Comparison of ENCODE assay signal across 15 cellular contexts in the genomic region with DNA sequence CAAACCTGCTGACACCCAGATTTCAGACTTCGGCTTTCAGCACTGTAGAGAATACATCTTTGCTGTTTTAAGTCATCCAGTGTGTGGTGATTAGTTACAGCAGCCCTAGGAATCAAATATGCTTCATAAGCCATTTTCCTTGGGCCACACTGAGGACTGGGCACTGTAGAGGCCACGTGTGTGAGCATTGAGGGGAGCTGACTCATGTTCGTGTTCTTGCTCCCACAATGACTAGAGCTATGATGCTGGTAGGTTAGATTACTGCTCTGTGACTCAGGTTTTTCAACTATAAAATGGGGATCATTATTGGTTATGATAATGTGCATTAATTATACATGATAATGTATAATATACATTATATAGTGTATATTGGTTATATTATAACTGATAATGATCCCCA.
DNase-seq lines count a peak whose midpoint lies in the region; ATAC-seq, FAIRE-seq and TF ChIP-seq lines count a peak whose summit lies in the region.
"Had no signal": no experiment of that assay in that cellular context is flagged by ENCODE, and none has a peak within 500 bp of the region (broad histone marks: within the 10 kb centered on the region; RNA-seq: fewer than 3 reads in every experiment).

No MANE protein-coding gene starts in this region.

- no peaks in the 10 kb centered on the region for H3K4me1 ChIP-seq in GM23248 (ENCODE audit: insufficient read depth)
- H3K4me1 ChIP-seq in PC-3 (ENCODE audit: insufficient read depth, low read length): no peaks in the 10 kb centered on the region
- H3K4me1 ChIP-seq: BLaER1 had no signal

- CTCF ChIA-PET in PC-3 (lab: Charles Lee): no interaction called here

- in situ Hi-C loops in GM23248 (cut with MboI): no loop called here

- ATAC-seq in PC-3 (no peak), HG02884 (IDR thresholded peaks at IDR 0.05; ENCODE audit: unreplicated experiment) (no peak), omental fat pad (ENCODE audit: low FRiP score) (no peak)

- no peaks in the 10 kb centered on the region for H3F3A ChIP-seq in GM23248 (ENCODE audit: insufficient read depth)
- H3F3A ChIP-seq in PC-3 (ENCODE audit: low read length, unreplicated experiment): no peaks in the 10 kb centered on the region

- H3K27me3 ChIP-seq in GM23248 (replicated peaks; ENCODE audit: insufficient read depth) (0 out of 2 replicates have a peak, but pooled peaks cover 12% of the 10 kb centered on the region), PC-3 (ENCODE audit: low read length) (no peaks in the 10 kb centered on the region), bronchial epithelial cell (ENCODE audit: control insufficient read depth, insufficient read depth, low read length) (peaks cover 2% of the 10 kb centered on the region)
- H3K27me3 ChIP-seq: BLaER1 had no signal

- DNase-seq in GM23248: peak; percentile 64
- DNase-seq in PC-3: peak; percentile 5
- DNase-seq in bronchial epithelial cell (ENCODE audit: low read depth): peak; percentile 63
- peak; percentile 59 for DNase-seq in stromal cell of bone marrow (ENCODE audit: low read depth)
- no peak for DNase-seq in omental fat pad (ENCODE audit: low spot score)
- DNase-seq in GM19240 (ENCODE audit: insufficient read length, low spot score): no peak
- DNase-seq: CD8-positive, alpha-beta memory T cell; NCI-H1092; NCI-H345; NCI-H526 treated with DMSO at 0.1 percent for 48 hours; NK-92 treated with Interleukin-12 subunit alpha and Interleukin-12 subunit beta, amount 100 ng/mL, for 24 hours; OCI-M1 had no signal

- no peak overlapping the region for H3K27ac ChIP-seq in GM23248
- no peak overlapping the region for H3K27ac ChIP-seq in PC-3 (ENCODE audit: low read length)
- H3K27ac ChIP-seq: BLaER1 had no signal

- POLR2A ChIA-PET in PC-3 (lab: Charles Lee; ENCODE audit: unreplicated experiment): no interaction called here

- BruUV-seq in PC-3 (replicated peaks; lab: Mats Ljungman, UMichigan): no TSS peak

- TF ChIP-seq CTCF in PC-3 (conservative IDR thresholded peaks at IDR 0.05; ENCODE audit: low read depth, low read length): no peak
- no peak for TF ChIP-seq CTCF in bronchial epithelial cell (IDR thresholded peaks at IDR 0.05; ENCODE audit: insufficient read depth, low read length, severe bottlenecking)
- TF ChIP-seq CTCF in omental fat pad (IDR thresholded peaks at IDR 0.05): no peak

- no peak for FAIRE-seq in bronchial epithelial cell (lab: Jason Lieb, UNC)
- FAIRE-seq: GM18507 had no signal

- WGBS in GM23248 (ENCODE audit: low coverage in 1 of 2, low lambda C conversion rate in 2 of 2, missing lambda C conversion rate in 2 of 2), 2 experiments: 47 to 65% methylated on average over 3 of the region's 3 CpGs

- H3K9me3 ChIP-seq in GM23248 (ENCODE audit: low read depth): no peaks in the 10 kb centered on the region
- H3K9me3 ChIP-seq in PC-3 (ENCODE audit: low read length): no peaks in the 10 kb centered on the region

- H3K4me3 ChIP-seq in GM23248 (no peak overlapping the region), PC-3 (ENCODE audit: low read length) (no peak overlapping the region), bronchial epithelial cell (ENCODE audit: low read depth, low read length) (no peak overlapping the region)
- H3K4me3 ChIP-seq: BLaER1 had no signal

- H4K20me1 ChIP-seq in GM23248 (ENCODE audit: insufficient read depth) (no peaks in the 10 kb centered on the region), PC-3 (ENCODE audit: low read length) (no peaks in the 10 kb centered on the region)
- H4K20me1 ChIP-seq: BLaER1 had no signal

- no peaks in the 10 kb centered on the region for H3K9me2 ChIP-seq in GM23248 (ENCODE audit: insufficient read depth)
- H3K9me2 ChIP-seq in PC-3 (replicated peaks; ENCODE audit: low read length): no peaks in the 10 kb centered on the region

- H2AFZ ChIP-seq in GM23248: no peak overlapping the region
- H2AFZ ChIP-seq in PC-3 (ENCODE audit: low read length): no peak overlapping the region

- no peak overlapping the region for H3K4me2 ChIP-seq in GM23248 (ENCODE audit: unreplicated experiment)
- H3K4me2 ChIP-seq in PC-3 (ENCODE audit: low read length): no peak overlapping the region
- H3K4me2 ChIP-seq: BLaER1 had no signal

- H3K79me2 ChIP-seq in GM23248 (ENCODE audit: insufficient read depth) (no peaks in the 10 kb centered on the region), PC-3 (ENCODE audit: low read length) (no peaks in the 10 kb centered on the region)

- intact Hi-C loops in PC-3 (cut with micrococcal nuclease): no loop called here

- H3K36me3 ChIP-seq in GM23248 (ENCODE audit: low read depth): no peaks in the 10 kb centered on the region
- H3K36me3 ChIP-seq in PC-3 (ENCODE audit: low read depth, low read length): no peaks in the 10 kb centered on the region
- no peaks in the 10 kb centered on the region for H3K36me3 ChIP-seq in bronchial epithelial cell (ENCODE audit: control insufficient read depth, insufficient read depth, low read length)
- H3K36me3 ChIP-seq: BLaER1 had no signal

- H3K9ac ChIP-seq in GM23248 (no peak overlapping the region), PC-3 (ENCODE audit: low read length) (no peak overlapping the region)
- H3K9ac ChIP-seq: BLaER1 had no signal

Comparison
In these comparisons a context has a peak if more than half of its experiments do, and no peak if none do; other contexts are left out.
1. DNase-seq: peak in GM23248 (single experiment), PC-3 (single experiment), bronchial epithelial cell (single experiment) and stromal cell of bone marrow (single experiment); none in omental fat pad (single experiment) and GM19240 (single experiment).